Comparison of ENCODE assay signal across 2 cellular contexts in the genomic region with DNA sequence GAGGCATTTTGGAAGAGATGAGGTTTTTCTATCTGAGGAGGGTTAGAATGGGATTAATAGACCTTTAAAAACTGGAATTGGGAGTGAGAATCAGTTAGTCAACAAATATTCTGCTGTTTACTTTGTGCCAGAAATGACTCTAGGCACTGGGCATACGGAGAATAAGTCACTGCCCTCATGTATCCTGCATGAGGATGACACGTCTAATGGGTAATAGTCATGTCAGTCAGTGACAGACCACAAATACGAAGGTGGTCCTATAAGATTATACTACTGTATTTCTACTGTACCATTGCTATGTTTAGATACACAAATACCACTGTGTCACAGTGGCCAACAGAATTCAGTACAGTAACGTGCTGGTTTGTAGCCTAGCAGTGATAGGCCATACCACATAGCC.
TF ChIP-seq lines count a peak whose summit lies in the region.

No MANE protein-coding gene starts in this region.

TF ChIP-seq in GM12891, 5 proteins besides CTCF, POLR2A, EP300 and RAD21:
- TF ChIP-seq PAX5 (IDR thresholded peaks at IDR 0.05; ENCODE audit: insufficient read depth, low read length, severe bottlenecking): no peak
- TF ChIP-seq POU2F2 (IDR thresholded peaks at IDR 0.05; ENCODE audit: low read depth, low read length): no peak
- no peak for TF ChIP-seq POLR2AphosphoS5 (IDR thresholded peaks at IDR 0.05; ENCODE audit: low read depth, low read length)
- TF ChIP-seq SPI1 (IDR thresholded peaks at IDR 0.05; ENCODE audit: low read depth, low read length): no peak
- TF ChIP-seq TAF1 (IDR thresholded peaks at IDR 0.05; ENCODE audit: low read depth, low read length): no peak
TF ChIP-seq in GM12891: peak in this region for 0.

TF ChIP-seq in K562, 482 proteins besides CTCF, POLR2A, EP300 and RAD21:
- no peak for TF ChIP-seq NFE2L1 (tag; IDR thresholded peaks at IDR 0.05; ENCODE audit: borderline replicate concordance, low read depth)
- no peak for TF ChIP-seq SAFB (IDR thresholded peaks at IDR 0.05; ENCODE audit: borderline replicate concordance, low read depth, low read length)
- TF ChIP-seq ZNF384 (IDR thresholded peaks at IDR 0.05; ENCODE audit: low read depth, low read length): no peak
